ENCODE assay signal across 8 cellular contexts in the genomic region with DNA sequence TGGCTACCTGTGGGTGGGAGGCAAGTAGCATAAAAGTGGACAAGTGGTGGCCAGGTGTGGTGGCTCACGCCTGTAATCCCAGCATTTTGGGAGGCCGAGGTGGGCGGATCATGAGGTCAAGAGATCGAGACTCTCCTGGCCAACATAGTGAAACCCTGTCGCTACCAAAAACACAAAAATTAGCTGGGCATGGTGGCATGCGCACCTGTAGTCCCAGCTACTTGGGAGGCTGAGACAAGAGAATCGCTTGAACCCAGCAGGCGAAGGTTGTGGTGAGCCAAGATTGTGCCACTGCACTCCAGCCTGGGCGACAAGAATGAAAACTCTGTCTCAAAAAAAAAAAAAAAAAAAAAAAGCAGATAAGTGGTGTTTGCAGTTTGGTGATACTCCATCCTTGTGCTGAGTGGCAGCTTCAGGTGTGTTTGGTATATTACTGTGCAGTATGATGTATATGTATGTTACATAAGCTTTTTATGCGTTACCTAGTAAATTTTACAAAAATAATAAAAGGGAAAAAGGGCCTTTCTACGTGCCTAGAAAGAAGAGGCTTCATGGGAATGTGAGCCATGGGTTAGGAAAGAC. TPM values are rescaled to one million over a fixed set of nuclear protein-coding genes. Genes with fewer than 3 reads are reported as not detected.
A peak's percentile ranks its signal among the peaks of the same experiment; 100 is the strongest.
DNase-seq lines count a peak whose midpoint lies in the region; ATAC-seq and TF ChIP-seq lines count a peak whose summit lies in the region.

No MANE protein-coding gene starts in this region.

- no peaks in the 10 kb centered on the region for H3F3A ChIP-seq in smooth muscle cell (ENCODE audit: low read depth)

- H3K4me1 Mint-ChIP-seq in T-helper 17 cell = peaks cover 45% of the 10 kb centered on the region

- H3K9ac ChIP-seq in smooth muscle cell (ENCODE audit: low read depth) = no peak overlapping the region

- 60% methylated on average over 9 of the region's 11 CpGs for WGBS in right lobe of liver (ENCODE audit: insufficient coverage, low coverage, low lambda C conversion rate, missing lambda C conversion rate)
- 71% methylated on average over 11 of the region's 11 CpGs for WGBS in urinary bladder
- 87% methylated on average over 11 of the region's 11 CpGs for WGBS in smooth muscle cell (ENCODE audit: low lambda C conversion rate)

- DNase-seq in left ventricle myocardium inferior = no peak
- no peak for DNase-seq in left cardiac atrium
- DNase-seq in T-helper 17 cell = no peak
- DNase-seq in right lobe of liver = peak in 1 of 3 donors; percentile 12
- no peak for DNase-seq in GM20000 (ENCODE audit: low spot score)
- DNase-seq in smooth muscle cell (lab: John Stamatoyannopoulos, UW; ENCODE audit: unreplicated experiment) = no peak

- H3K9me3 ChIP-seq in left ventricle myocardium inferior (replicated peaks) = no peaks in the 10 kb centered on the region
- no peaks in the 10 kb centered on the region for H3K9me3 ChIP-seq in T-helper 17 cell (ENCODE audit: control insufficient read depth, low read length, poor library complexity, severe bottlenecking)
- H3K9me3 ChIP-seq in right lobe of liver = no peaks in the 10 kb centered on the region
- H3K9me3 ChIP-seq in smooth muscle cell (replicated peaks; ENCODE audit: low read depth) = no peaks in the 10 kb centered on the region

- H3K4me3 ChIP-seq in left ventricle myocardium inferior = peak overlapping the region; percentile 67
- H3K4me3 ChIP-seq in right lobe of liver = peak overlapping the region; percentile 31 to 46 (median 39)
- peak overlapping the region; percentile 39 for H3K4me3 ChIP-seq in urinary bladder (ENCODE audit: low read depth, low read length)
- no peak overlapping the region for H3K4me3 ChIP-seq in smooth muscle cell

- no peaks in the 10 kb centered on the region for H4K20me1 ChIP-seq in smooth muscle cell (ENCODE audit: low read depth)

- H3K4me1 ChIP-seq in left ventricle myocardium inferior (peaks cover 43% of the 10 kb centered on the region), right lobe of liver (no peaks in the 10 kb centered on the region), urinary bladder (ENCODE audit: insufficient read depth) (no peaks in the 10 kb centered on the region), smooth muscle cell (ENCODE audit: low read depth) (no peaks in the 10 kb centered on the region)

- no peaks in the 10 kb centered on the region for H3K27me3 Mint-ChIP-seq in T-helper 17 cell

- ATAC-seq in left cardiac atrium (no peak), T-helper 17 cell (peak; percentile 18), right lobe of liver (no peak), GM19463 (IDR thresholded peaks at IDR 0.05; ENCODE audit: unreplicated experiment) (no peak)

- peak overlapping the region; percentile 92 for H3K27ac ChIP-seq in left ventricle myocardium inferior (replicated peaks)
- peak overlapping the region; percentile 56 to 75 (median 74) for H3K27ac ChIP-seq in right lobe of liver
- H3K27ac ChIP-seq in urinary bladder (ENCODE audit: low read depth) = peak overlapping the region; percentile 63
- H3K27ac ChIP-seq in smooth muscle cell (ENCODE audit: low read depth) = no peak overlapping the region

- H3K27me3 ChIP-seq in left ventricle myocardium inferior (ENCODE audit: low read depth) (no peaks in the 10 kb centered on the region), right lobe of liver (no peaks in the 10 kb centered on the region), smooth muscle cell (ENCODE audit: low read depth) (no peaks in the 10 kb centered on the region)

- H3K79me2 ChIP-seq in smooth muscle cell (ENCODE audit: low read depth) = no peaks in the 10 kb centered on the region

- H3K36me3 Mint-ChIP-seq in T-helper 17 cell (ENCODE audit: low read depth) = no peaks in the 10 kb centered on the region

- no peak overlapping the region for H3K4me2 ChIP-seq in smooth muscle cell

- H3K36me3 ChIP-seq in left ventricle myocardium inferior = no peaks in the 10 kb centered on the region
- H3K36me3 ChIP-seq in right lobe of liver = no peaks in the 10 kb centered on the region
- H3K36me3 ChIP-seq in urinary bladder (ENCODE audit: insufficient read depth) = no peaks in the 10 kb centered on the region
- no peaks in the 10 kb centered on the region for H3K36me3 ChIP-seq in smooth muscle cell (ENCODE audit: low read depth)

- TF ChIP-seq POLR2A in right lobe of liver (IDR thresholded peaks at IDR 0.05) = no peak

- H3K27ac Mint-ChIP-seq in T-helper 17 cell = peak overlapping the region; percentile 100

- H2AFZ ChIP-seq in smooth muscle cell (ENCODE audit: low read depth) = no peak overlapping the region

- intact Hi-C loops in left ventricle myocardium inferior (cut with micrococcal nuclease) (loop anchor here (10.0 kb wide), 1 partner anchor 105 kb away; the partner anchor contains the start of genes CSHL1 and GH1), left cardiac atrium (cut with DNase I) (loop anchor here (10.0 kb wide), 2 partner anchors 105 to 265 kb away; partner anchors contain the start of genes CSHL1 (in 1 of the 2) and GH1 (in 1 of the 2)), right lobe of liver (cut with DNase I) (no loop called here)

- TF ChIP-seq CTCF in left ventricle myocardium inferior (IDR thresholded peaks at IDR 0.05; ENCODE audit: borderline replicate concordance) (no peak), right lobe of liver (IDR thresholded peaks at IDR 0.05) (no peak), GM20000 (IDR thresholded peaks at IDR 0.05; ENCODE audit: extremely low read depth, missing control alignments) (no peak), smooth muscle cell (IDR thresholded peaks at IDR 0.05; ENCODE audit: borderline replicate concordance, insufficient read depth, poor library complexity, severe bottlenecking) (no peak)

- H3K4me3 Mint-ChIP-seq in T-helper 17 cell = peak overlapping the region; percentile 97

RNA-seq across cellular contexts. Expression of gene ICAM2, which starts 0.9 kb away (rescaled TPM):
- total RNA-seq in left ventricle myocardium inferior (28.2 TPM), left cardiac atrium (10 to 100 TPM; 33.0 to 67.4 TPM), T-helper 17 cell (100 to 1,000 TPM; 113 to 115 TPM), right lobe of liver (10 to 100 TPM in 3 of 6 experiments, 1 to 10 TPM in 3; 5.5 to 16.1 (median 8.6) TPM), urinary bladder (29.0 TPM), smooth muscle cell (1.6 TPM in 1 of 2 replicates, not detected in the other)
- polyA plus RNA-seq in urinary bladder (38.3 TPM), smooth muscle cell (1.0 TPM in 1 of 2 replicates, not detected in the other)

RNA-seq across cellular contexts. Expression of gene PRR29, which starts 21.4 kb away (rescaled TPM):
- total RNA-seq in left ventricle myocardium inferior (not detected), left cardiac atrium (under 1 TPM; 0.24 to 0.35 TPM), T-helper 17 cell (1 to 10 TPM; 1.7 to 3.3 TPM), right lobe of liver (under 1 TPM in 3 of 6 experiments, not detected in 3; 0.07 to 0.33 (median 0.12) TPM), urinary bladder (0.42 TPM), smooth muscle cell (0.18 TPM in 1 of 2 replicates, not detected in the other)
- polyA plus RNA-seq in urinary bladder (0.34 TPM), smooth muscle cell (0.34 and 0.58 TPM in 2 replicates)

RNA-seq across cellular contexts. Expression of gene SCN4A, which starts 46.9 kb away (rescaled TPM):
- total RNA-seq in left ventricle myocardium inferior (1.2 TPM), left cardiac atrium (1 to 10 TPM in 1 of 2 donors, under 1 TPM in 1; 0.41 to 1.0 TPM), T-helper 17 cell (under 1 TPM; 0.02 to 0.16 TPM), right lobe of liver (1 to 10 TPM in 1 of 6 experiments, under 1 TPM in 5; 0.10 to 1.4 (median 0.20) TPM), urinary bladder (1.6 TPM), smooth muscle cell (under 0.01 and 0.09 TPM in 2 replicates)
- polyA plus RNA-seq in urinary bladder (0.65 TPM), smooth muscle cell (0.14 TPM in 1 of 2 replicates, not detected in the other)

Comparison
In these comparisons a context has a peak if more than half of its experiments do, and no peak if none do; other contexts are left out.
1. intact Hi-C loops: an anchor here in left ventricle myocardium inferior (10.0 kb wide) and left cardiac atrium (10.0 kb wide); none called in right lobe of liver.